ENCODE assay signal across 8 cellular contexts in genomic region chr12:26125451-26126339, GRCh38. TPM values are rescaled to one million over a fixed set of nuclear protein-coding genes. Genes with fewer than 3 reads are reported as not detected.
DNase-seq lines count a peak whose midpoint lies in the region; ATAC-seq and TF ChIP-seq lines count a peak whose summit lies in the region.

No MANE protein-coding gene starts in this region.

- DNase-seq in NCI-H2081 (lab: John Stamatoyannopoulos, UW) (peak; percentile 48 to 72), NCI-H2081 treated with DMSO at 0.1 percent for 48 hours (lab: John Stamatoyannopoulos, UW) (no peak), NCI-H1930 (lab: John Stamatoyannopoulos, UW) (peak; percentile 59 to 72), erythroblast (lab: John Stamatoyannopoulos, UW) (peak; percentile 28 to 29)
- peak; percentile 23 for DNase-seq in activated CD4-positive, alpha-beta memory T cell treated with anti-CD3 and anti-CD28 coated beads, Interleukin-2, amount 10 ng/mL, durations not matched to agents 7 days and 5 days

- 1% methylated on average over 39 to 49 of the region's 65 CpGs for WGBS in mesodermal cell (ENCODE audit: insufficient coverage in 2 of 2), 2 experiments

- ATAC-seq in HG02571 (IDR thresholded peaks at IDR 0.05; ENCODE audit: unreplicated experiment): peak; percentile 35

- H3K4me3 Mint-ChIP-seq in activated CD4-positive, alpha-beta memory T cell treated with anti-CD3 and anti-CD28 coated beads, Interleukin-2, amount 10 ng/mL, durations not matched to agents 7 days and 5 days: peak overlapping the region; percentile 67

- H3K36me3 Mint-ChIP-seq in activated CD4-positive, alpha-beta memory T cell treated with anti-CD3 and anti-CD28 coated beads, Interleukin-2, amount 10 ng/mL, durations not matched to agents 7 days and 5 days (ENCODE audit: low read depth): no peaks in the 10 kb centered on the region

- H3K9me3 ChIP-seq in mesodermal cell (ENCODE audit: control insufficient read depth, low read length): no peaks in the 10 kb centered on the region
- no peaks in the 10 kb centered on the region for H3K9me3 ChIP-seq in stomach smooth muscle (ENCODE audit: control insufficient read depth in 2 of 2, low read length in 2 of 2)

- TF ChIP-seq POLR2A in erythroblast (IDR thresholded peaks at IDR 0.05; ENCODE audit: low read length): no peak

- peak overlapping the region; percentile 57 for H3K4me3 ChIP-seq in mesodermal cell (ENCODE audit: extremely low read depth, insufficient read depth, low read length, poor library complexity, severe bottlenecking)
- H3K4me3 ChIP-seq in stomach smooth muscle (ENCODE audit: low read length in 2 of 2): peak overlapping the region; percentile 89 to 92

- H3K9ac ChIP-seq in stomach smooth muscle (ENCODE audit: low read length in 2 of 2): peak overlapping the region; percentile 87 to 93

- H3K27me3 Mint-ChIP-seq in activated CD4-positive, alpha-beta memory T cell treated with anti-CD3 and anti-CD28 coated beads, Interleukin-2, amount 10 ng/mL, durations not matched to agents 7 days and 5 days: peaks cover 83% of the 10 kb centered on the region

- peaks cover 7% of the 10 kb centered on the region for H3K4me1 ChIP-seq in mesodermal cell (ENCODE audit: control insufficient read depth, insufficient read depth, low read length, poor library complexity, severe bottlenecking)
- H3K4me1 ChIP-seq in stomach smooth muscle (ENCODE audit: control insufficient read depth, insufficient read depth, low read length): peaks cover 34% of the 10 kb centered on the region

- H3K27me3 ChIP-seq in stomach smooth muscle (ENCODE audit: control insufficient read depth in 1 of 2, insufficient read depth in 2 of 2, low read length in 2 of 2): no peaks in the 10 kb centered on the region

- H3K4me1 Mint-ChIP-seq in activated CD4-positive, alpha-beta memory T cell treated with anti-CD3 and anti-CD28 coated beads, Interleukin-2, amount 10 ng/mL, durations not matched to agents 7 days and 5 days: peaks cover 41% of the 10 kb centered on the region

- H3K36me3 ChIP-seq in mesodermal cell (ENCODE audit: control insufficient read depth, insufficient read depth, low read length): no peaks in the 10 kb centered on the region
- no peaks in the 10 kb centered on the region for H3K36me3 ChIP-seq in stomach smooth muscle (ENCODE audit: control insufficient read depth in 2 of 2, insufficient read depth in 2 of 2, low read length in 2 of 2)

- CTCF ChIA-PET in activated CD4-positive, alpha-beta memory T cell treated with anti-CD3 and anti-CD28 coated beads, Interleukin-2, amount 10 ng/mL, durations not matched to agents 7 days and 5 days (lab: Charles Lee): no interaction called here

- no peaks in the 10 kb centered on the region for H3K9me3 Mint-ChIP-seq in activated CD4-positive, alpha-beta memory T cell treated with anti-CD3 and anti-CD28 coated beads, Interleukin-2, amount 10 ng/mL, durations not matched to agents 7 days and 5 days

- H3K27ac Mint-ChIP-seq in activated CD4-positive, alpha-beta memory T cell treated with anti-CD3 and anti-CD28 coated beads, Interleukin-2, amount 10 ng/mL, durations not matched to agents 7 days and 5 days: no peak overlapping the region

- H3K27ac ChIP-seq in mesodermal cell (ENCODE audit: low read depth, low read length, severe bottlenecking) (no peak overlapping the region), stomach smooth muscle (ENCODE audit: low read length) (peak overlapping the region; percentile 98)

- POLR2A ChIA-PET in activated CD4-positive, alpha-beta memory T cell treated with anti-CD3 and anti-CD28 coated beads, Interleukin-2, amount 10 ng/mL, durations not matched to agents 7 days and 5 days (lab: Charles Lee): no interaction called here

RNA-seq across cellular contexts. Expression of gene BHLHE41, which starts 0.9 kb away (rescaled TPM):
- not detected for total RNA-seq in activated CD4-positive, alpha-beta memory T cell treated with anti-CD3 and anti-CD28 coated beads, Interleukin-2, amount 10 ng/mL, durations not matched to agents 7 days and 5 days
- polyA plus RNA-seq in mesodermal cell (2013, experiment 1 of 2): 0.41 TPM
- polyA plus RNA-seq in mesodermal cell (2013, experiment 2 of 2): 0.86 TPM
